In genomic region chr19:3500429-3501101, GRCh38 we compare ENCODE assay signal across 8 cellular contexts. TPM values are rescaled to one million over a fixed set of nuclear protein-coding genes. Genes with fewer than 3 reads are reported as not detected.
DNase-seq lines count a peak whose midpoint lies in the region; ATAC-seq and TF ChIP-seq lines count a peak whose summit lies in the region.

Gene DOHH, minus strand, starts transcription at chr19:3500674. Its CDS starts 3,860 bp downstream, at chr19:3496814.

- peak within 1 kb of the TSS; percentile 94 for H3K4me3 ChIP-seq in H7 (ENCODE audit: insufficient read depth, low read depth, low read length)
- H3K4me3 ChIP-seq in MG63: peak within 1 kb of the TSS; percentile 89

- H3K27me3 Mint-ChIP-seq in nephron progenitor cell (ENCODE audit: low read depth, poor library complexity): peaks cover 7% of the 10 kb centered on the region
- no peaks in the 10 kb centered on the region for H3K27me3 Mint-ChIP-seq in stimulated activated naive CD8-positive, alpha-beta T cell treated with anti-CD3 and anti-CD28 coated beads, Interleukin-15, amount 100 ng/mL, for 72 hours

- ATAC-seq in stimulated activated naive CD8-positive, alpha-beta T cell treated with anti-CD3 and anti-CD28 coated beads, Interleukin-15, amount 100 ng/mL, for 72 hours: peak; percentile 91

- H3K36me3 ChIP-seq in H7 (replicated peaks; ENCODE audit: control insufficient read depth, insufficient read depth, low read length) (peaks cover 5% of the 10 kb centered on the region), MG63 (no peaks in the 10 kb centered on the region; the same call in 1 of the 2 replicates)

- peaks cover 27% of the 10 kb centered on the region for H3K36me3 Mint-ChIP-seq in nephron progenitor cell (ENCODE audit: low read depth)

- H3K4me1 Mint-ChIP-seq in nephron progenitor cell: peaks cover 24% of the 10 kb centered on the region
- peaks cover 39% of the 10 kb centered on the region for H3K4me1 Mint-ChIP-seq in stimulated activated naive CD8-positive, alpha-beta T cell treated with anti-CD3 and anti-CD28 coated beads, Interleukin-15, amount 100 ng/mL, for 72 hours

- no peaks in the 10 kb centered on the region for H3K9me3 ChIP-seq in MG63

- TF ChIP-seq CTCF in nephron progenitor cell (IDR thresholded peaks at IDR 0.05): no peak

- H3K27me3 ChIP-seq in H7 (ENCODE audit: control insufficient read depth, insufficient read depth, low read length) (no peaks in the 10 kb centered on the region), MG63 (no peaks in the 10 kb centered on the region)

- H3K9me3 Mint-ChIP-seq in nephron progenitor cell: no peaks in the 10 kb centered on the region
- H3K9me3 Mint-ChIP-seq in stimulated activated naive CD8-positive, alpha-beta T cell treated with anti-CD3 and anti-CD28 coated beads, Interleukin-15, amount 100 ng/mL, for 72 hours: no peaks in the 10 kb centered on the region

- DNase-seq in ELF-1 (ENCODE audit: low read depth, low spot score): peak; percentile 97
- peak; percentile 98 for DNase-seq in H7
- peak; percentile 88 for DNase-seq in MG63
- peak; percentile 97 for DNase-seq in SHP77 treated with DMSO at 0.1 percent for 48 hours (lab: John Stamatoyannopoulos, UW)
- DNase-seq in activated effector memory CD4-positive, alpha-beta T cell treated with anti-CD3 and anti-CD28 coated beads, Interleukin-2, amount 50 U/mL, for 16 hours: peak; percentile 98
- DNase-seq in fibroblast of the conjunctiva (ENCODE audit: low read depth): peak; percentile 95
- DNase-seq in nephron progenitor cell: peak; percentile 95
- DNase-seq in stimulated activated naive CD8-positive, alpha-beta T cell treated with anti-CD3 and anti-CD28 coated beads, Interleukin-15, amount 100 ng/mL, for 72 hours: peak; percentile 95 to 97

- peak within 1 kb of the TSS; percentile 100 for H3K27ac Mint-ChIP-seq in nephron progenitor cell
- H3K27ac Mint-ChIP-seq in stimulated activated naive CD8-positive, alpha-beta T cell treated with anti-CD3 and anti-CD28 coated beads, Interleukin-15, amount 100 ng/mL, for 72 hours: peak within 1 kb of the TSS; percentile 99 to 100

- peak within 1 kb of the TSS; percentile 91 for H3K4me3 Mint-ChIP-seq in nephron progenitor cell
- H3K4me3 Mint-ChIP-seq in stimulated activated naive CD8-positive, alpha-beta T cell treated with anti-CD3 and anti-CD28 coated beads, Interleukin-15, amount 100 ng/mL, for 72 hours: peak within 1 kb of the TSS; percentile 90 to 97

RNA-seq across cellular contexts. Expression of gene DOHH, which starts in this region (rescaled TPM):
- 24.1 and 32.1 TPM in 2 replicates for total RNA-seq in H7 (2014; rRNA removed; shearing (Covaris generic))
- total RNA-seq in MG63 (2014; rRNA removed; shearing (Covaris generic); ENCODE audit: low replicate concordance): 20.8 and 34.5 TPM in 2 replicates

Comparison
In these comparisons a context has a peak if more than half of its experiments do, and no peak if none do; other contexts are left out.
1. Peak in every context shown above with its lines: DNase-seq, ATAC-seq and H3K4me3 ChIP-seq.